In genomic region chr17:17913695-17914332, GRCh38 we compare ENCODE assay signal across 8 cellular contexts.
A peak's percentile ranks its signal among the peaks of the same experiment; 100 is the strongest.
DNase-seq lines count a peak whose midpoint lies in the region; ATAC-seq and FAIRE-seq lines count a peak whose summit lies in the region.

No MANE protein-coding gene starts in this region.

- ATAC-seq in GM21423 (IDR thresholded peaks at IDR 0.05; ENCODE audit: unreplicated experiment) = peak; percentile 56
- no peak for ATAC-seq in effector memory CD8-positive, alpha-beta T cell (replicated peaks)

- H3K4me1 ChIP-seq in mucosa of rectum (ENCODE audit: control insufficient read depth in 2 of 2, insufficient read depth in 2 of 2, low read length in 2 of 2) = peaks cover 11 to 12% of the 10 kb centered on the region in 2 donors

- no peak overlapping the region for H3K4me3 ChIP-seq in mucosa of rectum (ENCODE audit: low read length in 2 of 2)

- H3K36me3 Mint-ChIP-seq in effector memory CD8-positive, alpha-beta T cell (ENCODE audit: insufficient read depth) = peaks cover 6% of the 10 kb centered on the region

- H3K27ac ChIP-seq in mucosa of rectum (ENCODE audit: low read depth in 2 of 2, low read length in 2 of 2) = peak overlapping the region; percentile 34 to 49

- no peaks in the 10 kb centered on the region for H3K36me3 ChIP-seq in mucosa of rectum (ENCODE audit: control insufficient read depth in 2 of 2, insufficient read depth in 2 of 2, low read length in 2 of 2)

- peak; percentile 97 for FAIRE-seq in urothelium cell line (lab: Jason Lieb, UNC)

- H3K4me3 Mint-ChIP-seq in effector memory CD8-positive, alpha-beta T cell = no peak overlapping the region

- H3K4me1 Mint-ChIP-seq in effector memory CD8-positive, alpha-beta T cell (ENCODE audit: low read depth in 2 of 2) = peaks cover 11 to 13% of the 10 kb centered on the region in 2 donors

- H3K9ac ChIP-seq in mucosa of rectum (ENCODE audit: low read depth in 1 of 2, low read length in 2 of 2) = peak overlapping the region in 1 of 2 donors; percentile 37

- no peaks in the 10 kb centered on the region for H3K27me3 ChIP-seq in mucosa of rectum (ENCODE audit: control insufficient read depth in 2 of 2, insufficient read depth in 2 of 2, low read length in 2 of 2)

- no peaks in the 10 kb centered on the region for H3K9me3 Mint-ChIP-seq in effector memory CD8-positive, alpha-beta T cell

- H3K27ac Mint-ChIP-seq in effector memory CD8-positive, alpha-beta T cell = peak overlapping the region; percentile 1 to 80

- H3K27me3 Mint-ChIP-seq in effector memory CD8-positive, alpha-beta T cell = no peaks in the 10 kb centered on the region

- DNase-seq in 8988T (peak; percentile 98), NCI-H2029 treated with DMSO at 0.1 percent for 48 hours (lab: John Stamatoyannopoulos, UW) (peak; percentile 30), UCSD-AML1 (lab: John Stamatoyannopoulos, UW; ENCODE audit: unreplicated experiment) (peak; percentile 26), urothelium cell line (ENCODE audit: low spot score) (peak; percentile 94)
- no peak for DNase-seq in effector memory CD8-positive, alpha-beta T cell
- no peak for DNase-seq in central memory CD4-positive, alpha-beta T cell

- H3K9me3 ChIP-seq in mucosa of rectum (ENCODE audit: control insufficient read depth in 2 of 2, low read length in 2 of 2) = no peaks in the 10 kb centered on the region

Comparison
In these comparisons a context has a peak if more than half of its experiments do, and no peak if none do; other contexts are left out.
1. DNase-seq: peak in 8988T (single experiment), NCI-H2029 treated with DMSO at 0.1 percent for 48 hours (single experiment), UCSD-AML1 (single experiment) and urothelium cell line (single experiment); none in effector memory CD8-positive, alpha-beta T cell (0 of 3) and central memory CD4-positive, alpha-beta T cell (single experiment).